8 cellular contexts compared by ENCODE assay signal in the genomic region with DNA sequence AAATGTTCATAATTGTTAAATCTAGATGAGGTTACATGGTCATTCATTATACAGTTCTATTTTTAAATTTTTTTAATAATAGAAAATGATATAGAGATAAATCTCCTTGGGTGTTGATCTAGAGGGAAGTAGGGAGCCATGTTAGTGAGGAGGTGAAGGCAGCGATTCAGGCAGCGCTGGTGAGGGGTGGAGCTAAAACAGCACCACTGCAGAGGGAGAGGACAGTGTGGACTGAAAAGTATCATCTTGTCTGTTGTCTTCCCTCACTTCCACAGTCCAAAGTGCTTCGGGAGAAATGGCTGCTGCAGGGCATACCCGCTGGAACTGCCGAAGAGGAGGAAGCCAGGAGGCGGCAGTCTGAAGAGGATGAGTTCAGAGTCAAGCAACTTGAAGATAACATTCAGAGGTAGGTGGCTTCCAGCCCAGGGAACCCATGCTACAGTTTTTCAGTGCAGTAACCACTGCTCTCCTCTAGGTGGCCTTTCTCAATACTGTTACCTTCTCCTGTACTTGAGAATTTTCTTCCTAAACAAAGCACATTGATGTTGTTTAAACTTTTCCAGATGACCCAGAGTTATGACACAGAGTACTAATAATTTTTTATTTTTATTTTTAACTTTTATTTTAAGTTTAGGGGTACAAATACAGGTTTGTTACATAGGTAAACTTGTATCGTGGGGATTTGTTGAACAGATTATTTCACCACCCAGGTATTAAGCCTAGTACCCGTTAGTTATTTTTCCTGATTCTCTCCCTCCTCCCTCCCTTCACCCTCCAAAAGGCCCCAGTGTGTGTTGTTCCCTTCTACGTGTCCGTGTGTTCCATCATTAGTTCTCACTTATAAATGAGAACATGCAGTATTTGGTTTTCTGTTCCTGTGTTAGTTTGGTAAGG.
DNase-seq lines count a peak whose midpoint lies in the region; ATAC-seq and TF ChIP-seq lines count a peak whose summit lies in the region.

No MANE protein-coding gene starts in this region.

- TF ChIP-seq CTCF in CD14-positive monocyte (IDR thresholded peaks at IDR 0.05), result peak; percentile 93
- peak; percentile 63 for TF ChIP-seq CTCF in VCaP (conservative IDR thresholded peaks at IDR 0.05)
- TF ChIP-seq CTCF in fibroblast of villous mesenchyme (IDR thresholded peaks at IDR 0.05; ENCODE audit: insufficient read depth, low read depth, low read length), result peak; percentile 84

- H3K4me1 Mint-ChIP-seq in CD14-positive monocyte, result peaks cover 4% of the 10 kb centered on the region
- no peaks in the 10 kb centered on the region for H3K4me1 Mint-ChIP-seq in stimulated activated effector memory CD8-positive, alpha-beta T cell treated with anti-CD3 and anti-CD28 coated beads, Interleukin-12 subunit alpha, Interleukin-12 subunit beta, amount 100 ng/mL, for 72 hours

- no peak overlapping the region for H3K27ac Mint-ChIP-seq in CD14-positive monocyte
- no peak overlapping the region for H3K27ac Mint-ChIP-seq in stimulated activated effector memory CD8-positive, alpha-beta T cell treated with anti-CD3 and anti-CD28 coated beads, Interleukin-12 subunit alpha, Interleukin-12 subunit beta, amount 100 ng/mL, for 72 hours

- H3K36me3 Mint-ChIP-seq in CD14-positive monocyte, result no peaks in the 10 kb centered on the region
- H3K36me3 Mint-ChIP-seq in stimulated activated effector memory CD8-positive, alpha-beta T cell treated with anti-CD3 and anti-CD28 coated beads, Interleukin-12 subunit alpha, Interleukin-12 subunit beta, amount 100 ng/mL, for 72 hours, result no peaks in the 10 kb centered on the region

- no peak overlapping the region for H3K27ac ChIP-seq in VCaP

- no peaks in the 10 kb centered on the region for H3K9me3 Mint-ChIP-seq in CD14-positive monocyte
- peaks cover 3% of the 10 kb centered on the region for H3K9me3 Mint-ChIP-seq in stimulated activated effector memory CD8-positive, alpha-beta T cell treated with anti-CD3 and anti-CD28 coated beads, Interleukin-12 subunit alpha, Interleukin-12 subunit beta, amount 100 ng/mL, for 72 hours

- no peak overlapping the region for H3K4me3 ChIP-seq in fibroblast of villous mesenchyme (ENCODE audit: low read depth, low read length)

- ATAC-seq in GM19035 (IDR thresholded peaks at IDR 0.05; ENCODE audit: unreplicated experiment) (peak; percentile 84), HG03571 (IDR thresholded peaks at IDR 0.05; ENCODE audit: unreplicated experiment) (peak; percentile 73)
- peak; percentile 64 for ATAC-seq in stimulated activated effector memory CD8-positive, alpha-beta T cell treated with anti-CD3 and anti-CD28 coated beads, Interleukin-12 subunit alpha, Interleukin-12 subunit beta, amount 100 ng/mL, for 72 hours

- no peak overlapping the region for H3K4me3 Mint-ChIP-seq in CD14-positive monocyte
- H3K4me3 Mint-ChIP-seq in stimulated activated effector memory CD8-positive, alpha-beta T cell treated with anti-CD3 and anti-CD28 coated beads, Interleukin-12 subunit alpha, Interleukin-12 subunit beta, amount 100 ng/mL, for 72 hours, result no peak overlapping the region

- intact Hi-C loops in CD14-positive monocyte (cut with micrococcal nuclease) (no loop called here), posterior cingulate gyrus (cut with DNase I) (loop anchor here (10.0 kb wide), 1 partner anchor 306 kb away; no protein-coding TSS in a partner anchor)

- peaks cover 4 to 8% (median 7%) of the 10 kb centered on the region in 3 donors for H3K27me3 Mint-ChIP-seq in CD14-positive monocyte (ENCODE audit: low read depth in 3 of 3)

- no peak for DNase-seq in CD14-positive monocyte (ENCODE audit: low spot score)
- peak; percentile 45 for DNase-seq in fibroblast of villous mesenchyme (ENCODE audit: low read depth)
- DNase-seq in stimulated activated effector memory CD8-positive, alpha-beta T cell treated with anti-CD3 and anti-CD28 coated beads, Interleukin-12 subunit alpha, Interleukin-12 subunit beta, amount 100 ng/mL, for 72 hours (ENCODE audit: low spot score in 2 of 2), result peak in 1 of 2 donors; percentile 55
- DNase-seq in NCI-H345 (lab: John Stamatoyannopoulos, UW), result no peak
- DNase-seq in posterior cingulate gyrus, result no peak
